Comparison of ENCODE assay signal across 26 cellular contexts in the genomic region with DNA sequence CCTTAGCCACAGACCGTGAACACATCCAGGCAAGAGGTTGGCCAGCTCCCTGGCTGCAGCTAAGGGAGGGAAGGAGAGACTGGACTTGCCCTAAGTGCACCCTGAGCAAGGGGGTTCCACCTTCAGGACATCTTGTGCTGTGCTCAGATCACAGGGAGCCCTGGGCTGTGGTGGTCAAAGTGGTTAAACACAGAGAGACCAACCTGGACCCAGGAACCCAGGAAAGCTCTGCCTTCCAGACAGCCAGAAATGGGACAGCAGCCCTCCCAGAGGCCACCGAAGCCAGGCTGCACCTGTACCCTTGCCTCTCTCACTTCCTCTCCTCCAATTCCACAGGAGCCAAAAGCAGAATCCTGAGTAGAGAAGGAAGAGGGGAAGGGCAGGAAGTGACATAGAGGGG.
"Had no signal": no experiment of that assay in that cellular context is flagged by ENCODE, and none has a peak within 500 bp of the region (broad histone marks: within the 10 kb centered on the region; RNA-seq: fewer than 3 reads in every experiment).

No MANE protein-coding gene starts in this region.

- DNase-seq: activated CD4-positive, alpha-beta memory T cell treated with anti-CD3 and anti-CD28 coated beads for 36 hours; activated CD4-positive, alpha-beta T cell treated with anti-CD3 and anti-CD28 coated beads, Interleukin-2, amount 10 ng/mL, durations not matched to agents 24 days and 14 days; activated naive CD4-positive, alpha-beta T cell treated with Interleukin-2 at 50 U/mL for 16 hours; activated T-cell treated with anti-CD3 and anti-CD28 coated beads, Interleukin-2, amount 50 U/mL, for 4 hours; anterior cingulate cortex; dermis blood vessel endothelial cell; effector CD4-positive, alpha-beta T cell; left colon; mammary epithelial cell; naive B cell; nephron progenitor cell; right cardiac atrium; stimulated activated CD4-positive, alpha-beta T cell treated with anti-CD3 and anti-CD28 coated beads, Interleukin-12 subunit alpha, Interleukin-12 subunit beta, amount 100 ng/mL, for 4 hours; stimulated activated CD4-positive, alpha-beta T cell treated with anti-CD3 and anti-CD28 coated beads, Interleukin-4, amount 100 ng/mL, for 1 hour; stomach; T-helper 17 cell; T1000; WERI-Rb-1 had no signal

- H3K4me3 ChIP-seq: pancreas, stomach, tibial nerve had no signal

- H3K36me3 Mint-ChIP-seq: activated CD4-positive, alpha-beta memory T cell treated with anti-CD3 and anti-CD28 coated beads for 36 hours; activated naive CD8-positive, alpha-beta T cell; naive B cell had no signal

- H3K27me3 ChIP-seq: tibial nerve had no signal

- H3K4me3 Mint-ChIP-seq: activated CD4-positive, alpha-beta memory T cell treated with anti-CD3 and anti-CD28 coated beads for 36 hours; activated CD4-positive, alpha-beta T cell treated with anti-CD3 and anti-CD28 coated beads, Interleukin-2, amount 10 ng/mL, durations not matched to agents 24 days and 14 days; activated naive CD8-positive, alpha-beta T cell; activated T-cell treated with anti-CD3 and anti-CD28 coated beads, Interleukin-2, amount 50 U/mL, for 4 hours; activated T-helper 17 cell treated with anti-CD3 and anti-CD28 coated beads, Interleukin-2, amount 50 U/mL, for 72 hours; central memory CD8-positive, alpha-beta T cell; mesothelial cell of epicardium; naive B cell; nephron progenitor cell; T-helper 17 cell had no signal

- H3K27ac Mint-ChIP-seq: activated CD4-positive, alpha-beta memory T cell treated with anti-CD3 and anti-CD28 coated beads for 36 hours; activated CD4-positive, alpha-beta T cell treated with anti-CD3 and anti-CD28 coated beads, Interleukin-2, amount 10 ng/mL, durations not matched to agents 24 days and 14 days; activated naive CD8-positive, alpha-beta T cell; activated T-helper 17 cell treated with anti-CD3 and anti-CD28 coated beads, Interleukin-2, amount 50 U/mL, for 72 hours; mesothelial cell of epicardium; naive B cell; nephron progenitor cell; T-helper 17 cell had no signal

- H3K4me1 ChIP-seq: pancreas, tibial nerve had no signal

- H3K9me3 ChIP-seq: pancreas had no signal

- H3K27ac ChIP-seq: pancreas, stomach, tibial nerve, WERI-Rb-1 had no signal

- H3K27me3 Mint-ChIP-seq: activated CD4-positive, alpha-beta memory T cell treated with anti-CD3 and anti-CD28 coated beads for 36 hours; T-helper 17 cell had no signal

- H3K4me1 Mint-ChIP-seq: activated CD4-positive, alpha-beta T cell treated with anti-CD3 and anti-CD28 coated beads, Interleukin-2, amount 10 ng/mL, durations not matched to agents 24 days and 14 days; activated T-helper 17 cell treated with anti-CD3 and anti-CD28 coated beads, Interleukin-2, amount 50 U/mL, for 72 hours; central memory CD8-positive, alpha-beta T cell; mesothelial cell of epicardium; naive B cell; nephron progenitor cell; T-helper 17 cell had no signal

- ATAC-seq: activated CD4-positive, CD25-positive, alpha-beta regulatory T cell treated with anti-CD3 and anti-CD28 coated beads, Interleukin-2, amount 50 U/mL, for 24 hours; activated T-cell treated with anti-CD3 and anti-CD28 coated beads, Interleukin-2, amount 50 U/mL, for 4 hours; activated T-helper 17 cell treated with anti-CD3 and anti-CD28 coated beads, Interleukin-2, amount 50 U/mL, for 72 hours; left colon; right cardiac atrium; SK-N-SH treated with all-trans-retinoic acid at 6 μM for 48 hours; T-helper 17 cell had no signal

- H3K9me3 Mint-ChIP-seq: activated CD4-positive, alpha-beta memory T cell treated with anti-CD3 and anti-CD28 coated beads for 36 hours; activated CD4-positive, alpha-beta T cell treated with anti-CD3 and anti-CD28 coated beads, Interleukin-2, amount 10 ng/mL, durations not matched to agents 24 days and 14 days; activated T-cell treated with anti-CD3 and anti-CD28 coated beads, Interleukin-2, amount 50 U/mL, for 4 hours; central memory CD8-positive, alpha-beta T cell had no signal

- H3K36me3 ChIP-seq: pancreas, stomach, tibial nerve, WERI-Rb-1 had no signal
